ENCODE assay signal across 30 cellular contexts in the genomic region with DNA sequence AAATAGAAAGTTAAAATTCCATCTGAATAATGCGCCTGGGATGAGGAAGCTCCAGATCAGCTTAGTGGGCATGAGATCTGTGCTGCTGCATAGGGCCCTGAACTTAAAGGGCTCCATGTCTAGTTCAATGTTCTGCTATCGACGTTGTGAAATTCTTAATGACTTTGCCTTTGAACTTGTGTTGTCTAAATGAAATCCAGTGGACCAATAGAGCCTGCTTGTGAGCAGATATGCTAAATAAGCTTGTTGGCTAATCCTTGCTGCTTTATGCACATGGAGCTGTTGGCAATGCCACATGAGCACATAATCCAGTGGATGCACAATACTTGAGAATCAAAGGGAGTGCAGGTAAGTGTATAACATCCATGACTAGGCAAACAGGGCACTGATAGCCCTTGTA.
"Had no signal": no experiment of that assay in that cellular context is flagged by ENCODE, and none has a peak within 500 bp of the region (broad histone marks: within the 10 kb centered on the region; RNA-seq: fewer than 3 reads in every experiment).

No MANE protein-coding gene starts in this region.

- H3K27ac ChIP-seq: esophagus muscularis mucosa, foreskin keratinocyte, gastroesophageal sphincter, heart right ventricle, WERI-Rb-1 had no signal

- FAIRE-seq: astrocyte, colon had no signal

- DNase-seq: activated B cell treated with CpG ODN at 0.5 μM for 24 hours; activated CD4-positive, alpha-beta T cell treated with anti-CD3 and anti-CD28 coated beads for 48 hours; activated CD4-positive, alpha-beta T cell treated with anti-CD3 and anti-CD28 coated beads, Interleukin-2, amount 50 U/mL, for 1 hour; activated CD4-positive, alpha-beta T cell treated with anti-CD3 and anti-CD28 coated beads, Interleukin-2, amount 50 U/mL, for 48 hours; activated CD8-positive, alpha-beta memory T cell treated with anti-CD3 and anti-CD28 coated beads for 24 hours; activated CD8-positive, alpha-beta T cell treated with anti-CD3 and anti-CD28 coated beads for 36 hours; activated effector memory CD4-positive, alpha-beta T cell treated with Interleukin-2 at 50 U/mL for 16 hours; activated gamma-delta T cell treated with Interleukin-2 at 50 U/mL for 16 hours; activated naive CD4-positive, alpha-beta T cell treated with anti-CD3 and anti-CD28 coated beads, Interleukin-2, amount 50 U/mL, for 16 hours; activated naive CD4-positive, alpha-beta T cell treated with Interleukin-2 at 50 U/mL for 16 hours; activated T-cell treated with anti-CD3 and anti-CD28 coated beads, Interleukin-2, amount 50 U/mL, for 4 hours; amniotic stem cell; anterior cingulate cortex; caudate nucleus; cortex of kidney; dermis blood vessel endothelial cell; effector CD4-positive, alpha-beta T cell; effector memory CD8-positive, alpha-beta T cell; erythroblast; foreskin keratinocyte; heart right ventricle; T-helper 17 cell; T1000; WERI-Rb-1 had no signal

- H3K36me3 ChIP-seq: WERI-Rb-1 had no signal

- ATAC-seq: activated CD4-positive, CD25-positive, alpha-beta regulatory T cell treated with anti-CD3 and anti-CD28 coated beads, Interleukin-2, amount 50 U/mL, for 24 hours; activated CD8-positive, alpha-beta T cell treated with anti-CD3 and anti-CD28 coated beads for 36 hours; activated T-cell treated with anti-CD3 and anti-CD28 coated beads, Interleukin-2, amount 50 U/mL, for 4 hours; activated T-helper 17 cell treated with anti-CD3 and anti-CD28 coated beads, Interleukin-2, amount 50 U/mL, for 72 hours; effector memory CD8-positive, alpha-beta T cell; foreskin keratinocyte; gastroesophageal sphincter; heart right ventricle; T-helper 17 cell had no signal

- H3K27me3 ChIP-seq: esophagus muscularis mucosa, gastroesophageal sphincter, heart right ventricle had no signal

- H3K9me3 ChIP-seq: esophagus muscularis mucosa, gastroesophageal sphincter, heart right ventricle had no signal

- H3K4me1 ChIP-seq: foreskin keratinocyte, heart right ventricle had no signal

- H3K4me3 ChIP-seq: esophagus muscularis mucosa, gastroesophageal sphincter, heart right ventricle had no signal
